ENCODE assay signal across 8 cellular contexts in the genomic region with DNA sequence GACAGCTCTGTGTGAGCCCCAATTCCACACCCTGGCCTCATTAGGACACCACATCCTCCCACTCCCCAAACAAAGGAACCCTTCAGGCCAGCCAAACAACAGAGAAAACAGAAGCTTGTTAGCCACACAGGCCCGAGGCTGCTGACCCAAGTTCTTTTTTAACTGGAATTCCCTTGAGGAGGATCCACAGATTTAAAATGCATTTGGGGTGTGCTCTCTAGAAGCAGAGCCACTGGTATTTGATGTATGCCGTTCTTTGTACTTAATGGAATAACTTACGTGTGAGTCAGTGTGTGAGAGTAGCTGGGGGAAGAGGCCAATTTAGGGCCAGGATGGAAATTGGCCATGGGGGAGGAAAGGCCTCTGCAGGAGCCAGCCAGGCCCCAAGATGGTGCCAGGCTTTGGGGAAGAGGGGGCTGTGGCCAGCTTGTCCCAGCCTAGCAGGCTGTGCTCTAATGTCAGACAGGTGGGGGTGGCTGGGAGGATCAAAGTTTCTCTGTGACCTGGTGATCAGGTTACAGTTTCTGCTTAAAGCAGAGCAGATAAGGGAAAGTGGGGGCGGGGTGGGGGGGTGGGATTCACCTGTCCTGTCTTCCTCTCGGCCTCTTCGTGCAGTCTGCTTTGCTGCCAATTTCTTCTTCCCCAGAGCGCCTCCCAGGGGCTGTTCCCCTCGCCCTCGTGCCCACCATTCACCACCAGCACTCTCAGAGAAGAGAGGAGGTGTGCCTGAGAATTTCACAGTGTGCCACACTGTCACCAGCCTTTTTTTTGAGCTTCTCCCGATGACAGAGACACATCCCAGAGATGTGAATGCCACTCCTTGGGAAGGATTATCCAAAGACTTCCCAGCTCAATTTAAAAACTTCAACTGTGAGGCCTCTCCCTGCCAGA. TPM values are rescaled to one million over a fixed set of nuclear protein-coding genes. Genes with fewer than 3 reads are reported as not detected.
DNase-seq lines count a peak whose midpoint lies in the region; ATAC-seq and TF ChIP-seq lines count a peak whose summit lies in the region.

No MANE protein-coding gene starts in this region.

- H3K27ac ChIP-seq in RWPE2 (ENCODE audit: poor library complexity, severe bottlenecking) = peak overlapping the region; percentile 98
- H3K27ac ChIP-seq in fibroblast of lung (ENCODE audit: insufficient read depth, low read length) = peak overlapping the region; percentile 81

- ATAC-seq in RWPE2 (ENCODE audit: low read depth) = peak; percentile 88
- ATAC-seq in HG03159 (IDR thresholded peaks at IDR 0.05; ENCODE audit: unreplicated experiment) = no peak
- ATAC-seq in GM18498 (IDR thresholded peaks at IDR 0.05; ENCODE audit: unreplicated experiment) = no peak
- no peak for ATAC-seq in GM19467 (IDR thresholded peaks at IDR 0.05; ENCODE audit: unreplicated experiment)

- peaks cover 7% of the 10 kb centered on the region for H3K27me3 Mint-ChIP-seq in nephron progenitor cell (ENCODE audit: low read depth, poor library complexity)

- H3K9ac ChIP-seq in ES-I3 (ENCODE audit: low read depth, low read length) (peak overlapping the region; percentile 23), fibroblast of lung (ENCODE audit: insufficient read depth, low read length) (peak overlapping the region; percentile 51)

- peaks cover 35% of the 10 kb centered on the region for H3K4me1 ChIP-seq in ES-I3 (ENCODE audit: insufficient read depth, low read length)
- H3K4me1 ChIP-seq in RWPE2 (ENCODE audit: insufficient read depth, poor library complexity, severe bottlenecking) = peaks cover 50% of the 10 kb centered on the region
- H3K4me1 ChIP-seq in fibroblast of lung (ENCODE audit: control insufficient read depth, extremely low read depth, insufficient read depth, low read length) = peaks cover 29% of the 10 kb centered on the region

- no peak overlapping the region for H2AFZ ChIP-seq in fibroblast of lung (ENCODE audit: low read length)

- peaks cover 6% of the 10 kb centered on the region for H3K9me3 Mint-ChIP-seq in nephron progenitor cell

- H3K36me3 ChIP-seq in ES-I3 (ENCODE audit: insufficient read depth, low read length) = no peaks in the 10 kb centered on the region
- no peaks in the 10 kb centered on the region for H3K36me3 ChIP-seq in RWPE2 (ENCODE audit: low read depth)
- H3K36me3 ChIP-seq in fibroblast of lung (ENCODE audit: control insufficient read depth, insufficient read depth, low read length) = no peaks in the 10 kb centered on the region

- peaks cover 10% of the 10 kb centered on the region for H3K79me2 ChIP-seq in fibroblast of lung (ENCODE audit: control insufficient read depth, insufficient read depth, low read length)

- no peak overlapping the region for H3K4me3 ChIP-seq in RWPE2 (ENCODE audit: severe bottlenecking)
- H3K4me3 ChIP-seq in fibroblast of lung (replicated peaks in 1 of 4; ENCODE audit: control extremely low read depth in 1 of 4, insufficient read depth in 1 of 4, low read depth in 3 of 4, low read length in 4 of 4) = no peak overlapping the region

- peak overlapping the region; percentile 54 for H3K4me3 Mint-ChIP-seq in nephron progenitor cell

- H3K27ac Mint-ChIP-seq in nephron progenitor cell = peak overlapping the region; percentile 95

- no peak for DNase-seq in RWPE2 (ENCODE audit: low spot score)
- peak; percentile 92 to 98 for DNase-seq in fibroblast of lung (ENCODE audit: low read depth in 2 of 2)
- no peak for DNase-seq in nephron progenitor cell
- DNase-seq in KG1 (lab: John Stamatoyannopoulos, UW) = no peak

- peaks cover 35% of the 10 kb centered on the region for H3K4me1 Mint-ChIP-seq in nephron progenitor cell

- H3K9me3 ChIP-seq in ES-I3 (ENCODE audit: control insufficient read depth, insufficient read depth, low read length) = no peaks in the 10 kb centered on the region
- no peaks in the 10 kb centered on the region for H3K9me3 ChIP-seq in RWPE2 (ENCODE audit: severe bottlenecking)
- H3K9me3 ChIP-seq in fibroblast of lung (ENCODE audit: control insufficient read depth, insufficient read depth, low read depth, low read length) = no peaks in the 10 kb centered on the region

- peaks cover 7% of the 10 kb centered on the region for H3K36me3 Mint-ChIP-seq in nephron progenitor cell (ENCODE audit: low read depth)

- no peaks in the 10 kb centered on the region for H3K27me3 ChIP-seq in RWPE2 (ENCODE audit: insufficient read depth, poor library complexity, severe bottlenecking)
- no peaks in the 10 kb centered on the region for H3K27me3 ChIP-seq in fibroblast of lung (ENCODE audit: control insufficient read depth, insufficient read depth, low read length)

- no peaks in the 10 kb centered on the region for H4K20me1 ChIP-seq in fibroblast of lung (ENCODE audit: control insufficient read depth, extremely low read depth, insufficient read depth, low read length)

- TF ChIP-seq CTCF in RWPE2 (IDR thresholded peaks at IDR 0.05; ENCODE audit: poor library complexity, severe bottlenecking) (no peak), fibroblast of lung (conservative IDR thresholded peaks at IDR 0.05 in 1 of 2, IDR thresholded peaks at IDR 0.05 in 1 of 2; ENCODE audit: low read depth in 1 of 2, low read length in 2 of 2) (no peak), nephron progenitor cell (IDR thresholded peaks at IDR 0.05) (no peak)

- H3K4me2 ChIP-seq in fibroblast of lung (ENCODE audit: extremely low read depth, insufficient read depth, low read length) = peak overlapping the region; percentile 81

RNA-seq across cellular contexts. Expression of gene TOM1L2, which starts 50.8 kb away (rescaled TPM):
- 15.7 and 33.9 TPM in 2 replicates for total RNA-seq in fibroblast of lung
- polyA plus RNA-seq in fibroblast of lung = 35.9 and 47.4 TPM in 2 replicates
- 34.3 and 40.2 TPM in 2 replicates for polyA plus RNA-seq in fibroblast of lung (2012)
- 92.9 and 100 TPM in 2 replicates for polyA minus RNA-seq in fibroblast of lung (ENCODE audit: low replicate concordance)

RNA-seq across cellular contexts. Expression of gene DRC3, which starts 51.2 kb away (rescaled TPM):
- total RNA-seq in fibroblast of lung = 0.26 and 0.33 TPM in 2 replicates
- 0.27 and 0.37 TPM in 2 replicates for polyA plus RNA-seq in fibroblast of lung
- 1.1 and 1.6 TPM in 2 replicates for polyA plus RNA-seq in fibroblast of lung (2012)
- not detected in 2 replicates for polyA minus RNA-seq in fibroblast of lung (ENCODE audit: low replicate concordance)

Comparison
In these comparisons a context has a peak if more than half of its experiments do, and no peak if none do; other contexts are left out.
1. DNase-seq: peak in fibroblast of lung (2 of 2); none in RWPE2 (single experiment), nephron progenitor cell (single experiment) and KG1 (single experiment).